In genomic region chr1:35432231-35432630, GRCh38 we compare ENCODE assay signal across 26 cellular contexts.
A peak's percentile ranks its signal among the peaks of the same experiment; 100 is the strongest.
DNase-seq lines count a peak whose midpoint lies in the region; ATAC-seq and TF ChIP-seq lines count a peak whose summit lies in the region.
"Had no signal": no experiment of that assay in that cellular context is flagged by ENCODE, and none has a peak within 500 bp of the region (broad histone marks: within the 10 kb centered on the region; RNA-seq: fewer than 3 reads in every experiment).

No MANE protein-coding gene starts in this region.

- H3K4me2 ChIP-seq in GM23338, result no peak overlapping the region
- H3K4me2 ChIP-seq: BLaER1 had no signal

- H3K36me3 Mint-ChIP-seq in GM23338 (ENCODE audit: low read depth) (peaks cover 48% of the 10 kb centered on the region), glutamatergic neuron (ENCODE audit: unreplicated experiment) (peaks cover 15% of the 10 kb centered on the region)
- H3K36me3 Mint-ChIP-seq in activated T-helper 17 cell treated with anti-CD3 and anti-CD28 coated beads, Interleukin-2, amount 50 U/mL, for 72 hours (ENCODE audit: low read depth), result peaks cover 61% of the 10 kb centered on the region

- H3K4me1 Mint-ChIP-seq in GM23338 (peaks cover 16% of the 10 kb centered on the region), glutamatergic neuron (ENCODE audit: low read depth, unreplicated experiment) (peaks cover 12% of the 10 kb centered on the region)
- peaks cover 27% of the 10 kb centered on the region for H3K4me1 Mint-ChIP-seq in activated T-helper 17 cell treated with anti-CD3 and anti-CD28 coated beads, Interleukin-2, amount 50 U/mL, for 72 hours
- H3K4me1 Mint-ChIP-seq: activated B cell treated with CpG ODN at 0.5 μM for 24 hours, memory B cell, neural crest cell had no signal

- TF ChIP-seq CTCF in GM23338 (conservative IDR thresholded peaks at IDR 0.05; ENCODE audit: low read depth in 2 of 2) (no peak), glutamatergic neuron (IDR thresholded peaks at IDR 0.05; ENCODE audit: partially characterized antibody, unreplicated experiment) (no peak)

- H3K36me3 ChIP-seq in GM23338 (ENCODE audit: insufficient read depth), result no peaks in the 10 kb centered on the region; the same call in 1 of the 2 replicates

- H3K4me3 ChIP-seq in GM23338, result no peak overlapping the region
- H3K4me3 ChIP-seq: BLaER1, prostate gland, sigmoid colon, SJSA1, suprapubic skin, upper lobe of right lung had no signal

- H3K27me3 Mint-ChIP-seq in GM23338 (ENCODE audit: insufficient read depth, low read depth, poor library complexity), result peaks cover 13% of the 10 kb centered on the region
- no peaks in the 10 kb centered on the region for H3K27me3 Mint-ChIP-seq in activated T-helper 17 cell treated with anti-CD3 and anti-CD28 coated beads, Interleukin-2, amount 50 U/mL, for 72 hours
- peaks cover 7% of the 10 kb centered on the region for H3K27me3 Mint-ChIP-seq in glutamatergic neuron (ENCODE audit: unreplicated experiment)
- H3K27me3 Mint-ChIP-seq: activated B cell treated with CpG ODN at 0.5 μM for 24 hours, memory B cell had no signal

- H3K9me2 ChIP-seq in GM23338 (ENCODE audit: insufficient read depth), result no peaks in the 10 kb centered on the region

- DNase-seq in GM23338 (ENCODE audit: low spot score), result no peak
- no peak for DNase-seq in glutamatergic neuron
- DNase-seq in pons (ENCODE audit: low spot score), result peak; percentile 57
- DNase-seq: activated B cell treated with CpG ODN at 0.5 μM for 24 hours; activated naive CD4-positive, alpha-beta T cell treated with anti-CD3 and anti-CD28 coated beads, Interleukin-2, amount 50 U/mL, for 16 hours; brain microvascular endothelial cell; Caco-2; DMS53; effector CD4-positive, alpha-beta T cell; NCI-H1092 treated with DMSO at 0.1 percent for 48 hours; NCI-H187; sigmoid colon; stimulated activated CD4-positive, alpha-beta T cell treated with anti-CD3 and anti-CD28 coated beads, Interleukin-4, amount 100 ng/mL, for 1 hour; upper lobe of right lung had no signal

- H2AFZ ChIP-seq in GM23338, result no peak overlapping the region

- H3K27ac ChIP-seq in GM23338 (ENCODE audit: low read depth), result 0 out of 2 replicates have a peak overlapping the region, but pooled peaks have one; percentile 55
- H3K27ac ChIP-seq: BLaER1, brain microvascular endothelial cell, epithelial cell of prostate, prostate gland, sigmoid colon, SJSA1, suprapubic skin, upper lobe of right lung had no signal

- no peaks in the 10 kb centered on the region for H3F3A ChIP-seq in GM23338 (replicated peaks; ENCODE audit: low read depth)

- H3K27me3 ChIP-seq in GM23338 (ENCODE audit: insufficient read depth), result no peaks in the 10 kb centered on the region
- H3K27me3 ChIP-seq: BLaER1, brain microvascular endothelial cell, sigmoid colon, SJSA1, suprapubic skin, upper lobe of right lung had no signal

- H3K4me3 Mint-ChIP-seq in GM23338 (no peak overlapping the region), glutamatergic neuron (ENCODE audit: unreplicated experiment) (no peak overlapping the region)
- H3K4me3 Mint-ChIP-seq in activated T-helper 17 cell treated with anti-CD3 and anti-CD28 coated beads, Interleukin-2, amount 50 U/mL, for 72 hours, result peak overlapping the region; percentile 51
- H3K4me3 Mint-ChIP-seq: activated B cell treated with CpG ODN at 0.5 μM for 24 hours, memory B cell, neural crest cell had no signal

- no peaks in the 10 kb centered on the region; the same call in 1 of the 2 replicates for H4K20me1 ChIP-seq in GM23338 (replicated peaks; ENCODE audit: insufficient read depth)
- H4K20me1 ChIP-seq: BLaER1 had no signal

- ATAC-seq in GM23338 (no peak), GM18520 (IDR thresholded peaks at IDR 0.05; ENCODE audit: unreplicated experiment) (no peak), GM21526 (IDR thresholded peaks at IDR 0.05; ENCODE audit: low FRiP score, unreplicated experiment) (no peak), GM19035 (IDR thresholded peaks at IDR 0.05; ENCODE audit: unreplicated experiment) (no peak), HG03025 (IDR thresholded peaks at IDR 0.05; ENCODE audit: low FRiP score, unreplicated experiment) (no peak)
- no peak for ATAC-seq in activated T-helper 17 cell treated with anti-CD3 and anti-CD28 coated beads, Interleukin-2, amount 50 U/mL, for 72 hours (replicated peaks)
- ATAC-seq: upper lobe of right lung had no signal

- no peaks in the 10 kb centered on the region for H3K9me3 Mint-ChIP-seq in GM23338
- peaks cover 4% of the 10 kb centered on the region for H3K9me3 Mint-ChIP-seq in activated T-helper 17 cell treated with anti-CD3 and anti-CD28 coated beads, Interleukin-2, amount 50 U/mL, for 72 hours
- peaks cover 10% of the 10 kb centered on the region for H3K9me3 Mint-ChIP-seq in glutamatergic neuron (ENCODE audit: unreplicated experiment)
- H3K9me3 Mint-ChIP-seq: neural crest cell had no signal

- H3K79me2 ChIP-seq in GM23338 (replicated peaks; ENCODE audit: insufficient read depth), result no peaks in the 10 kb centered on the region

- H3K27ac Mint-ChIP-seq in GM23338 (no peak overlapping the region), glutamatergic neuron (ENCODE audit: unreplicated experiment) (peak overlapping the region; percentile 35)
- H3K27ac Mint-ChIP-seq in activated T-helper 17 cell treated with anti-CD3 and anti-CD28 coated beads, Interleukin-2, amount 50 U/mL, for 72 hours, result peak overlapping the region; percentile 95
- H3K27ac Mint-ChIP-seq: activated B cell treated with CpG ODN at 0.5 μM for 24 hours, memory B cell had no signal

- H3K4me1 ChIP-seq in GM23338 (ENCODE audit: insufficient read depth), result peaks cover 9% of the 10 kb centered on the region; the same call in 1 of the 2 replicates
- H3K4me1 ChIP-seq: BLaER1, Caco-2, prostate gland, sigmoid colon, SJSA1, suprapubic skin, upper lobe of right lung had no signal

TF ChIP-seq in GM23338, 12 proteins besides CTCF, POLR2A, EP300 and RAD21 (continues in another document):
- TF ChIP-seq ETS1 (IDR thresholded peaks at IDR 0.05), result no peak
- no peak for TF ChIP-seq JUNB (IDR thresholded peaks at IDR 0.05; ENCODE audit: unreplicated experiment)
- no peak for TF ChIP-seq ZNF331 (CRISPR knock-in tag; IDR thresholded peaks at IDR 0.05; ENCODE audit: low read depth)
- TF ChIP-seq POLR2AphosphoS5 (IDR thresholded peaks at IDR 0.05; ENCODE audit: low read depth), result no peak
- TF ChIP-seq STAT1 (IDR thresholded peaks at IDR 0.05; ENCODE audit: unreplicated experiment), result no peak
